In the genomic region with DNA sequence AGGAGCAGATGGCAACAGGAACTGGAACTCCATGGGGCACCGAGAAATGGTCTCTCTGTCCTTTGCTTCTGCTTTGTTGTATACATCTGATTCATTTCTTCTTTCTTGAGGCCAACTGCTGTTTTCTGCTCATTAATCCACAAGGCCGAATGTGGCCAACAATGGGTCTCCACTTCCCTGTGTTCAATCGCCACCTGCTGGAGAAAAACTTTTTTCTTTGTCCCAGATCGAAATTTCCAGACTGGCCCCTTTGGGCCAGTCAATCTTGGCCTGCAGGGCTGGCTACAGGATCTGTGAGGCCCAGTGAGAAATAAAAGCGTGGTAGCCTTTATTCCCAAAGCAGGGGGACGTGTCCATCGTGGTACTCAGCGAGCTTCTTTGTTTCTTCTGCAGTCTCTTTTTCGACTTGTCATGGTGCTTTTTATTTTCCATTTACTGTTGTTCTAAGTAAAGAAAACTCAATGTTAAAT, we compare ENCODE assay signal across 8 cellular contexts. TPM values are rescaled to one million over a fixed set of nuclear protein-coding genes. Genes with fewer than 3 reads are reported as not detected.
A peak's percentile ranks its signal among the peaks of the same experiment; 100 is the strongest.
DNase-seq lines count a peak whose midpoint lies in the region; ATAC-seq and TF ChIP-seq lines count a peak whose summit lies in the region.

No MANE protein-coding gene starts in this region.

- ATAC-seq in left cardiac atrium, result no peak
- ATAC-seq in activated B cell treated with CpG ODN at 0.5 μM for 24 hours (ENCODE audit: low read depth), result peak; percentile 49
- peak; percentile 49 for ATAC-seq in foreskin keratinocyte

- H3K27ac ChIP-seq in cardiac muscle cell (no peak overlapping the region), foreskin keratinocyte (no peak overlapping the region)

- no peaks in the 10 kb centered on the region for H3K9me3 ChIP-seq in cardiac muscle cell (ENCODE audit: low read depth)

- peak; percentile 71 to 81 for DNase-seq in cardiac muscle cell (ENCODE audit: low read depth in 1 of 2, low spot score in 1 of 2)
- DNase-seq in left cardiac atrium, result no peak
- DNase-seq in Kasumi-1 (lab: John Stamatoyannopoulos, UW), result peak; percentile 66 to 73
- no peak for DNase-seq in activated B cell treated with CpG ODN at 0.5 μM for 24 hours
- peak; percentile 31 to 56 for DNase-seq in foreskin keratinocyte
- DNase-seq in retinal pigment epithelial cell (ENCODE audit: low read depth), result peak; percentile 18
- DNase-seq in NCI-H2107 treated with DMSO at 0.1 percent for 48 hours (lab: John Stamatoyannopoulos, UW; ENCODE audit: unreplicated experiment), result no peak
- no peak for DNase-seq in occipital lobe (lab: John Stamatoyannopoulos, UW)

- no peak overlapping the region for H3K27ac Mint-ChIP-seq in activated B cell treated with CpG ODN at 0.5 μM for 24 hours

- H3K4me3 ChIP-seq in cardiac muscle cell, result no peak overlapping the region
- H3K4me3 ChIP-seq in retinal pigment epithelial cell (ENCODE audit: low read length), result no peak overlapping the region

- peaks cover 2% of the 10 kb centered on the region for H3K4me1 Mint-ChIP-seq in activated B cell treated with CpG ODN at 0.5 μM for 24 hours

- CTCF ChIA-PET in activated B cell treated with CpG ODN at 0.5 μM for 24 hours (lab: Charles Lee), result interaction anchor here (0.6 to 11.0 kb wide), 5 partner anchors 359 to 503 kb away, joined by 3 to 179 read pairs (median 7); no protein-coding TSS in a partner anchor

- intact Hi-C loops in left cardiac atrium (cut with DNase I), result loop anchor here (5.0 to 10.0 kb wide), 5 partner anchors 227 to 507 kb away; a partner anchor contains a TSS
- intact Hi-C loops in activated B cell treated with CpG ODN at 0.5 μM for 24 hours (cut with micrococcal nuclease), result loop anchor here (1.0 to 5.0 kb wide), 5 partner anchors 301 to 987 kb away; no protein-coding TSS in a partner anchor

- H3K4me1 ChIP-seq in cardiac muscle cell (ENCODE audit: low read depth), result no peaks in the 10 kb centered on the region
- H3K4me1 ChIP-seq in foreskin keratinocyte, result no peaks in the 10 kb centered on the region

- H3K4me3 Mint-ChIP-seq in activated B cell treated with CpG ODN at 0.5 μM for 24 hours, result no peak overlapping the region

- H3K36me3 Mint-ChIP-seq in activated B cell treated with CpG ODN at 0.5 μM for 24 hours (ENCODE audit: low read depth), result no peaks in the 10 kb centered on the region

- TF ChIP-seq CTCF in cardiac muscle cell (IDR thresholded peaks at IDR 0.05; ENCODE audit: low read depth, low read length) (peak; percentile 55), activated B cell treated with CpG ODN at 0.5 μM for 24 hours (IDR thresholded peaks at IDR 0.05) (no peak), foreskin keratinocyte (conservative IDR thresholded peaks at IDR 0.05) (peak; percentile 79), retinal pigment epithelial cell (conservative IDR thresholded peaks at IDR 0.05; ENCODE audit: low read depth, low read length) (peak; percentile 62)

- H3K9me3 Mint-ChIP-seq in activated B cell treated with CpG ODN at 0.5 μM for 24 hours, result no peaks in the 10 kb centered on the region

- POLR2A ChIA-PET in activated B cell treated with CpG ODN at 0.5 μM for 24 hours (lab: Charles Lee), result no interaction called here

- H3K36me3 ChIP-seq in cardiac muscle cell, result no peaks in the 10 kb centered on the region

- H3K27me3 ChIP-seq in cardiac muscle cell (no peaks in the 10 kb centered on the region), foreskin keratinocyte (peaks cover 6% of the 10 kb centered on the region)

- H3K27me3 Mint-ChIP-seq in activated B cell treated with CpG ODN at 0.5 μM for 24 hours, result no peaks in the 10 kb centered on the region

RNA-seq across cellular contexts. Expression of a gene that starts 58.8 kb away (rescaled TPM):
- total RNA-seq in cardiac muscle cell, result 1.1 and 2.2 TPM in 2 replicates
- 0.45 and 1.3 TPM in 2 replicates for polyA plus RNA-seq in cardiac muscle cell
- 10 to 100 TPM; 15.1 to 25.5 TPM for total RNA-seq in left cardiac atrium
- 104 and 128 TPM in 2 replicates for total RNA-seq in activated B cell treated with CpG ODN at 0.5 μM for 24 hours
- 61.0 and 67.0 TPM in 2 replicates for total RNA-seq in foreskin keratinocyte
- 37.4 and 41.7 TPM in 2 replicates for polyA plus RNA-seq in foreskin keratinocyte
- total RNA-seq in occipital lobe, result 3.0 TPM

Comparison
In these comparisons a context has a peak if more than half of its experiments do, and no peak if none do; other contexts are left out.
1. DNase-seq: peak in cardiac muscle cell (2 of 2), Kasumi-1 (2 of 2), foreskin keratinocyte (2 of 2) and retinal pigment epithelial cell (single experiment); none in left cardiac atrium (single experiment), activated B cell treated with CpG ODN at 0.5 μM for 24 hours (single experiment), NCI-H2107 treated with DMSO at 0.1 percent for 48 hours (single experiment) and occipital lobe (single experiment).
2. ATAC-seq: peak in activated B cell treated with CpG ODN at 0.5 μM for 24 hours (single experiment) and foreskin keratinocyte (single experiment); none in left cardiac atrium (0 of 2).